10 cellular contexts compared by ENCODE assay signal in genomic region chr7:27148031-27148775, GRCh38. TPM values are rescaled to one million over a fixed set of nuclear protein-coding genes. Genes with fewer than 3 reads are reported as not detected.
DNase-seq lines count a peak whose midpoint lies in the region; ATAC-seq and TF ChIP-seq lines count a peak whose summit lies in the region.
"Had no signal": no experiment of that assay in that cellular context is flagged by ENCODE, and none has a peak within 500 bp of the region (broad histone marks: within the 10 kb centered on the region; RNA-seq: fewer than 3 reads in every experiment).

No MANE protein-coding gene starts in this region.

- DNase-seq in GM03348 (ENCODE audit: low spot score) (peak; percentile 54), Panc1 (ENCODE audit: low read depth, low spot score) (no peak), glomerular visceral epithelial cell (ENCODE audit: extremely low spot score) (peak; percentile 77), hippocampal formation (lab: John Stamatoyannopoulos, UW) (no peak)
- DNase-seq in stimulated activated CD4-positive, alpha-beta T cell treated with anti-CD3 and anti-CD28 coated beads, Interleukin-4, amount 100 ng/mL, for 24 hours = no peak
- DNase-seq: amygdala, NCI-H2029 treated with DMSO at 0.1 percent for 48 hours had no signal

- H3K4me1 ChIP-seq in Panc1 (ENCODE audit: control insufficient read depth, insufficient read depth, low read length) (peaks cover 22% of the 10 kb centered on the region), skeletal muscle tissue (ENCODE audit: control insufficient read depth in 3 of 3, insufficient read depth in 3 of 3, low read length in 3 of 3) (peaks cover 51 to 60% (median 53%) of the 10 kb centered on the region in 3 donors)

- H3K27ac ChIP-seq in Panc1 (ENCODE audit: low read length) (peak overlapping the region; percentile 24), skeletal muscle tissue (ENCODE audit: low read depth, low read length) (peak overlapping the region; percentile 71)

- H3K36me3 ChIP-seq in Panc1 (ENCODE audit: control insufficient read depth, insufficient read depth, low read length) (no peaks in the 10 kb centered on the region), skeletal muscle tissue (ENCODE audit: control insufficient read depth in 3 of 3, insufficient read depth in 3 of 3, low read length in 3 of 3) (peaks cover 9 to 24% (median 20%) of the 10 kb centered on the region in 3 donors)

- CTCF ChIA-PET in Panc1 (lab: Charles Lee) = interaction anchor here (0.5 to 3.4 kb wide), 2 partner anchors 13 kb away, joined by 3 to 24 read pairs; no protein-coding TSS in a partner anchor

- BruUV-seq in Panc1 (replicated peaks; lab: Mats Ljungman, UMichigan) = no TSS peak

- intact Hi-C loops in Panc1 (cut with micrococcal nuclease; ENCODE audit: unreplicated experiment) = no loop called here

- ATAC-seq in Panc1 = no peak
- no peak for ATAC-seq in HG03439 (IDR thresholded peaks at IDR 0.05; ENCODE audit: unreplicated experiment)
- ATAC-seq in GM18870 (IDR thresholded peaks at IDR 0.05; ENCODE audit: unreplicated experiment) = no peak

- in situ Hi-C loops in Panc1 (cut with HindIII; ENCODE audit: low pct_unique_long_range_greater_than_20kb, low sequenced_read_pairs) = no loop called here

- H3K9me3 ChIP-seq in Panc1 (ENCODE audit: control insufficient read depth, insufficient read depth, low read depth, low read length) (no peaks in the 10 kb centered on the region), skeletal muscle tissue (ENCODE audit: control insufficient read depth in 3 of 3, low read length in 3 of 3) (no peaks in the 10 kb centered on the region)

- no peak for TF ChIP-seq CTCF in Panc1 (IDR thresholded peaks at IDR 0.05)

- H3K27me3 ChIP-seq in Panc1 (ENCODE audit: control insufficient read depth, insufficient read depth, low read length) (no peaks in the 10 kb centered on the region), skeletal muscle tissue (ENCODE audit: control insufficient read depth in 3 of 3, insufficient read depth in 3 of 3, low read length in 3 of 3) (peaks cover 0 to 8% (median 0%) of the 10 kb centered on the region in 3 donors)

- H3K4me3 ChIP-seq in Panc1 (ENCODE audit: low read depth in 2 of 2, low read length in 2 of 2) (no peak overlapping the region), skeletal muscle tissue (ENCODE audit: low read length in 3 of 3) (peak overlapping the region; percentile 89 to 98 (median 94))

- peak overlapping the region; percentile 91 to 96 (median 93) for H3K9ac ChIP-seq in skeletal muscle tissue (ENCODE audit: low read depth in 1 of 3, low read length in 3 of 3)

- POLR2A ChIA-PET in Panc1 (lab: Charles Lee) = no interaction called here

RNA-seq across cellular contexts. Expression of gene HOXA6, which starts 0.6 kb away (rescaled TPM):
- total RNA-seq in Panc1 (2021; ENCODE audit: unreplicated experiment) (3.3 TPM), skeletal muscle tissue (3.1 TPM)
- polyA plus RNA-seq in Panc1 (2012; ENCODE audit: insufficient read length) = 4.8 TPM

RNA-seq across cellular contexts. Expression of gene HOXA3, which starts 4.2 kb away (rescaled TPM):
- 30.2 TPM for total RNA-seq in Panc1 (2021; ENCODE audit: unreplicated experiment)
- 16.4 TPM for polyA plus RNA-seq in Panc1 (2012; ENCODE audit: insufficient read length)
- 3.7 TPM for total RNA-seq in skeletal muscle tissue

RNA-seq across cellular contexts. Expression of gene HOXA5, which starts 4.7 kb away (rescaled TPM):
- 3.9 TPM for total RNA-seq in Panc1 (2021; ENCODE audit: unreplicated experiment)
- polyA plus RNA-seq in Panc1 (2012; ENCODE audit: insufficient read length) = 3.0 TPM
- total RNA-seq in skeletal muscle tissue = 4.2 TPM

RNA-seq across cellular contexts. Expression of gene HOXA7, which starts 8.3 kb away (rescaled TPM):
- total RNA-seq in Panc1 (2021; ENCODE audit: unreplicated experiment) = not detected
- polyA plus RNA-seq in Panc1 (2012; ENCODE audit: insufficient read length) = not detected
- 1.6 TPM for total RNA-seq in skeletal muscle tissue

RNA-seq across cellular contexts. Expression of gene HOXA9, which starts 17.1 kb away (rescaled TPM):
- not detected for total RNA-seq in Panc1 (2021; ENCODE audit: unreplicated experiment)
- polyA plus RNA-seq in Panc1 (2012; ENCODE audit: insufficient read length) = 0.23 TPM
- total RNA-seq in skeletal muscle tissue = 7.8 TPM

Comparison
In these comparisons a context has a peak if more than half of its experiments do, and no peak if none do; other contexts are left out.
1. DNase-seq: peak in GM03348 (single experiment) and glomerular visceral epithelial cell (single experiment); none in Panc1 (single experiment), hippocampal formation (0 of 2) and stimulated activated CD4-positive, alpha-beta T cell treated with anti-CD3 and anti-CD28 coated beads, Interleukin-4, amount 100 ng/mL, for 24 hours (single experiment).
2. H3K4me3 ChIP-seq: peak in skeletal muscle tissue (3 of 3); none in Panc1 (0 of 2).